26 cellular contexts compared by ENCODE assay signal in the genomic region with DNA sequence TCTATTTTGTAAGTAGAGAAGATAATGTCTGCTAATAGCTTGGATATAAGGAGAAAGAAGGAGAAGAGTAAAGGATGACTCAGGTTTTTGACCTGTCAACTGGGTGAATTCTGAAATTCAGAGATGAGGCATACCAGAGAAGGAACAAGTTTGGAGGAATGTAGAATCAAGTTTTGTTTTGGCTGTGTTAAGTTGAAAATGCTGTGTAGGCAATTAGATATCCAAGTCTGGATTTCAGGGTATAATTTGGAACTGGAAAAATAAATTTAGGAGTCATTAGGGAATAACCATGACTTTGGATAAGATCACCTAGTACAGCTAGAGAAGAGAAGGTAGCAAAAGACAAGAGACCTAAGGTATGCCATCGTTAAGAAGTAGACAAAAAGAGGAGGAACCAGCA. TPM values are rescaled to one million over a fixed set of nuclear protein-coding genes. Genes with fewer than 3 reads are reported as not detected.
"Had no signal": no experiment of that assay in that cellular context is flagged by ENCODE, and none has a peak within 500 bp of the region (broad histone marks: within the 10 kb centered on the region; RNA-seq: fewer than 3 reads in every experiment).

No MANE protein-coding gene starts in this region.

- DNase-seq: activated B cell treated with CpG ODN at 0.5 μM for 24 hours; activated CD4-positive, alpha-beta T cell treated with anti-CD3 and anti-CD28 coated beads for 1 hour; activated CD4-positive, alpha-beta T cell treated with anti-CD3 and anti-CD28 coated beads, Interleukin-2, amount 10 ng/mL, durations not matched to agents 24 days and 14 days; activated CD4-positive, alpha-beta T cell treated with anti-CD3 and anti-CD28 coated beads, Interleukin-2, amount 50 U/mL, for 48 hours; activated gamma-delta T cell; activated naive CD4-positive, alpha-beta T cell treated with anti-CD3 and anti-CD28 coated beads, Interleukin-2, amount 50 U/mL, for 16 hours; activated T-cell treated with anti-CD3 and anti-CD28 coated beads for 4 hours; activated T-cell treated with anti-CD3 and anti-CD28 coated beads, Interleukin-2, amount 50 U/mL, for 48 hours; aorta; Kasumi-1; NCI-H1092; NCI-H1417; NCI-H1694; NCI-H2029; NCI-H2107; NCI-H2171 treated with DMSO at 0.1 percent for 48 hours; NCI-H226; NCI-H526; NCI-H774; SIG-M5; T-helper 17 cell; T-helper 9 cell had no signal

- H3K27ac Mint-ChIP-seq: activated B cell treated with CpG ODN at 0.5 μM for 24 hours; activated CD4-positive, alpha-beta T cell treated with anti-CD3 and anti-CD28 coated beads, Interleukin-2, amount 10 ng/mL, durations not matched to agents 24 days and 14 days; activated T-helper 17 cell treated with anti-CD3 and anti-CD28 coated beads, Interleukin-2, amount 50 U/mL, for 72 hours; T-helper 17 cell had no signal

- FAIRE-seq: bronchial epithelial cell had no signal

- H3K27me3 Mint-ChIP-seq: activated B cell treated with CpG ODN at 0.5 μM for 24 hours; activated CD4-positive, alpha-beta T cell treated with anti-CD3 and anti-CD28 coated beads, Interleukin-2, amount 10 ng/mL, durations not matched to agents 24 days and 14 days; activated T-helper 17 cell treated with anti-CD3 and anti-CD28 coated beads, Interleukin-2, amount 50 U/mL, for 72 hours; central memory CD8-positive, alpha-beta T cell; T-helper 17 cell had no signal

- H3K4me1 Mint-ChIP-seq: activated B cell treated with CpG ODN at 0.5 μM for 24 hours; activated T-helper 17 cell treated with anti-CD3 and anti-CD28 coated beads, Interleukin-2, amount 50 U/mL, for 72 hours; central memory CD8-positive, alpha-beta T cell; T-helper 17 cell had no signal

- ATAC-seq: activated T-helper 17 cell treated with anti-CD3 and anti-CD28 coated beads, Interleukin-2, amount 50 U/mL, for 72 hours; T-helper 17 cell had no signal

- H3K4me3 Mint-ChIP-seq: activated B cell treated with CpG ODN at 0.5 μM for 24 hours; activated CD4-positive, alpha-beta T cell treated with anti-CD3 and anti-CD28 coated beads, Interleukin-2, amount 10 ng/mL, durations not matched to agents 24 days and 14 days; activated T-helper 17 cell treated with anti-CD3 and anti-CD28 coated beads, Interleukin-2, amount 50 U/mL, for 72 hours; central memory CD8-positive, alpha-beta T cell; T-helper 17 cell had no signal

RNA-seq across cellular contexts. Expression of gene GNG4, which starts 22.4 kb away (rescaled TPM):
- total RNA-seq: bronchial epithelial cell, OCI-LY7, T-helper 17 cell had no signal
